ENCODE assay signal across 8 cellular contexts in genomic region chr7:32490127-32490796, GRCh38. TPM values are rescaled to one million over a fixed set of nuclear protein-coding genes. Genes with fewer than 3 reads are reported as not detected.
DNase-seq lines count a peak whose midpoint lies in the region; ATAC-seq and FAIRE-seq lines count a peak whose summit lies in the region.

Gene LSM5 (minus strand): TSS chr7:32490380. CDS start chr7:32490365, 15 bp downstream.

- peak within 1 kb of the TSS; percentile 76 for H3K27ac ChIP-seq in cingulate gyrus (ENCODE audit: low read depth, low read length)

- ATAC-seq in HG03457 (IDR thresholded peaks at IDR 0.05; ENCODE audit: unreplicated experiment) (peak; percentile 85), left colon (peak; percentile 80)

- peak; percentile 89 for FAIRE-seq in GM19239 (lab: Jason Lieb, UNC)

- intact Hi-C loops in left colon (cut with DNase I, micrococcal nuclease) = no loop called here

- DNase-seq in AML-193 (lab: John Stamatoyannopoulos, UW) = peak; percentile 88 to 91
- peak; percentile 48 for DNase-seq in GM19239 (ENCODE audit: insufficient read length, low spot score)
- DNase-seq in NCI-H524 treated with DMSO at 0.1 percent for 48 hours (lab: John Stamatoyannopoulos, UW) = peak; percentile 86
- DNase-seq in activated CD4-positive, alpha-beta T cell treated with anti-CD3 and anti-CD28 coated beads for 4 hours = peak; percentile 85
- DNase-seq in left colon = peak; percentile 93
- DNase-seq in stimulated activated CD4-positive, alpha-beta T cell treated with anti-CD3 and anti-CD28 coated beads, Interleukin-1b, Interleukin-23, amount 100 ng/mL, for 48 hours = peak; percentile 91

RNA-seq across cellular contexts. Expression of gene LSM5, which starts in this region (rescaled TPM):
- total RNA-seq in left colon = 10 to 100 TPM; 28.8 to 33.5 TPM

Comparison
In these comparisons a context has a peak if more than half of its experiments do, and no peak if none do; other contexts are left out.
1. Peak in every context shown above with its lines: DNase-seq, ATAC-seq and H3K27ac ChIP-seq.